Comparison of ENCODE assay signal across 9 cellular contexts in genomic region chr2:130756041-130756720, GRCh38. TPM values are rescaled to one million over a fixed set of nuclear protein-coding genes. Genes with fewer than 3 reads are reported as not detected.
DNase-seq lines count a peak whose midpoint lies in the region; ATAC-seq and TF ChIP-seq lines count a peak whose summit lies in the region.
"Had no signal": no experiment of that assay in that cellular context is flagged by ENCODE, and none has a peak within 500 bp of the region (broad histone marks: within the 10 kb centered on the region; RNA-seq: fewer than 3 reads in every experiment).

No MANE protein-coding gene starts in this region.

- H3K4me1 ChIP-seq in ES-I3 (ENCODE audit: insufficient read depth, low read length) (no peaks in the 10 kb centered on the region), adipocyte (ENCODE audit: control insufficient read depth, insufficient read depth, low read length) (no peaks in the 10 kb centered on the region), stomach (peaks cover 0 to 14% (median 5%) of the 10 kb centered on the region in 4 donors), colonic mucosa (no peaks in the 10 kb centered on the region)

- 2 to 8% (median 6%) methylated on average over 11 to 77 of the region's 77 CpGs for WGBS in stomach, 5 donors

- ATAC-seq in HG03442 (IDR thresholded peaks at IDR 0.05; ENCODE audit: unreplicated experiment) (peak; percentile 42), HG03469 (IDR thresholded peaks at IDR 0.05; ENCODE audit: unreplicated experiment) (no peak), HG03439 (IDR thresholded peaks at IDR 0.05; ENCODE audit: unreplicated experiment) (no peak)

- no peaks in the 10 kb centered on the region for H3K36me3 ChIP-seq in ES-I3 (ENCODE audit: insufficient read depth, low read length)
- no peaks in the 10 kb centered on the region for H3K36me3 ChIP-seq in adipocyte (ENCODE audit: control insufficient read depth, insufficient read depth, low read length, severe bottlenecking)
- no peaks in the 10 kb centered on the region for H3K36me3 ChIP-seq in stomach
- H3K36me3 ChIP-seq in colonic mucosa, result no peaks in the 10 kb centered on the region

- H3K27me3 ChIP-seq in adipocyte (replicated peaks; ENCODE audit: control insufficient read depth, insufficient read depth, low read length) (peaks cover 37% of the 10 kb centered on the region), stomach (peaks cover 11 to 80% (median 31%) of the 10 kb centered on the region in 3 donors), colonic mucosa (peaks cover 17% of the 10 kb centered on the region)

- TF ChIP-seq CTCF in stomach (IDR thresholded peaks at IDR 0.05) (no peak), colonic mucosa (IDR thresholded peaks at IDR 0.05) (no peak)

- DNase-seq in adipocyte (ENCODE audit: low read depth), result peak; percentile 14
- DNase-seq in stomach, result no peak
- DNase-seq in colonic mucosa, result no peak

- intact Hi-C loops in stomach (cut with DNase I; ENCODE audit: low total_unique reads), result no loop called here
- intact Hi-C loops in colonic mucosa (cut with DNase I), result no loop called here

- no peak for TF ChIP-seq EP300 in stomach (IDR thresholded peaks at IDR 0.05)

- H3K27ac ChIP-seq in stomach (peak overlapping the region in 1 of 5 donors; percentile 3), colonic mucosa (no peak overlapping the region)

- no peak for TF ChIP-seq POLR2A in stomach (IDR thresholded peaks at IDR 0.05)

- H3K9ac ChIP-seq in ES-I3 (ENCODE audit: low read depth, low read length), result peak overlapping the region; percentile 63; the same call in 1 of the 2 replicates
- no peak overlapping the region for H3K9ac ChIP-seq in adipocyte (ENCODE audit: low read length)
- no peak overlapping the region for H3K9ac ChIP-seq in colonic mucosa (ENCODE audit: low read depth in 2 of 2, low read length in 2 of 2)

- H3K4me3 ChIP-seq in adipocyte (ENCODE audit: low read length) (no peak overlapping the region), iPS-18c (ENCODE audit: insufficient read depth, low read depth, low read length) (peak overlapping the region; percentile 77), stomach (peak overlapping the region; percentile 27 to 42 (median 33)), colonic mucosa (no peak overlapping the region)

- H3K9me3 ChIP-seq in ES-I3 (ENCODE audit: control insufficient read depth, insufficient read depth, low read length) (no peaks in the 10 kb centered on the region), adipocyte (ENCODE audit: control insufficient read depth, low read length) (no peaks in the 10 kb centered on the region), iPS-18c (ENCODE audit: control insufficient read depth, insufficient read depth, low read length) (no peaks in the 10 kb centered on the region), stomach (no peaks in the 10 kb centered on the region), colonic mucosa (no peaks in the 10 kb centered on the region)

RNA-seq across cellular contexts. Expression of gene AMER3, which starts 0.8 kb away (rescaled TPM):
- total RNA-seq in stomach (under 1 TPM in 3 of 5 donors, not detected in 2; 0.45 to 0.58 (median 0.55) TPM), colonic mucosa (under 1 TPM; 0.27 to 0.56 TPM)
- polyA plus RNA-seq in stomach, result under 1 TPM; 0.08 to 0.61 (median 0.37) TPM
- total RNA-seq: fibroblast of lung had no signal
- polyA plus RNA-seq: fibroblast of lung had no signal

RNA-seq across cellular contexts. Expression of gene GPR148, which starts 27.3 kb away (rescaled TPM):
- 1 to 10 TPM in 1 of 5 donors, not detected in 4; 4.1 TPM for total RNA-seq in stomach
- polyA plus RNA-seq in stomach, result not detected
- total RNA-seq in colonic mucosa, result not detected
- total RNA-seq: fibroblast of lung had no signal
- polyA plus RNA-seq: fibroblast of lung had no signal

Comparison
In these comparisons a context has a peak if more than half of its experiments do, and no peak if none do; other contexts are left out.
1. H3K4me3 ChIP-seq: peak in iPS-18c (single experiment) and stomach (4 of 4); none in adipocyte (single experiment) and colonic mucosa (single experiment).